ENCODE assay signal across 15 cellular contexts in the genomic region with DNA sequence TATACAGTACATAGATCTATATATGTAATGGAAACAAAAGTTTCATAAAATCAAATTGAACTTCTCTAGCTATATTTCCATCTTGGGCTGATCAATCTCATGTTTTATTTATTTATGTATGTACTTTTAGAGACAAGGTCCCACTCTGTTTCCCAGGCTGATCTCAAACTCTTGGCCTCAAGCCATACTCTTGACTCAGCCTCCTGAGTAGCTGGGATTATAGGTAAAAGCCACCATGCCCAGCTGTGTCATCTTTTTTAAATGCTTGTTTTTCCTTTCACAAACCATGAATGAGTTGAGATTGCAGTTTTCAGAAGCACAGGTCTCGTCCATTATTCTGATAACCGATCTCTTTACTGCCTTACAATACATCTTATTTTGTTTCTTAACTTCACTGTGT.
DNase-seq lines count a peak whose midpoint lies in the region; ATAC-seq and TF ChIP-seq lines count a peak whose summit lies in the region.
"Had no signal": no experiment of that assay in that cellular context is flagged by ENCODE, and none has a peak within 500 bp of the region (broad histone marks: within the 10 kb centered on the region; RNA-seq: fewer than 3 reads in every experiment).

No MANE protein-coding gene starts in this region.

- peaks cover 69% of the 10 kb centered on the region for H3K4me1 Mint-ChIP-seq in HFFc6 (ENCODE audit: low read depth)
- H3K4me1 Mint-ChIP-seq: CD14-positive monocyte; naive thymus-derived CD8-positive, alpha-beta T cell had no signal

- H3K4me3 Mint-ChIP-seq in HFFc6: no peak overlapping the region
- H3K4me3 Mint-ChIP-seq: CD14-positive monocyte; naive thymus-derived CD8-positive, alpha-beta T cell had no signal

- H3K27me3 ChIP-seq in esophagus muscularis mucosa (no peaks in the 10 kb centered on the region), aorta (ENCODE audit: control insufficient read depth in 1 of 2, insufficient read depth in 2 of 2, low read length in 1 of 2) (no peaks in the 10 kb centered on the region)
- H3K27me3 ChIP-seq: left lung, thyroid gland had no signal

- no peaks in the 10 kb centered on the region for H3K27me3 Mint-ChIP-seq in HFFc6 (ENCODE audit: insufficient read depth)

- DNase-seq in HFFc6 (peak; percentile 59), RPMI8226 (peak; percentile 5), esophagus muscularis mucosa (ENCODE audit: extremely low spot score) (no peak), retinal pigment epithelial cell (ENCODE audit: low read depth) (peak; percentile 77), GOT3 (lab: John Stamatoyannopoulos, UW) (no peak), aorta (no peak), GM19238 (ENCODE audit: insufficient read length, low spot score) (no peak), DMS79 treated with DMSO at 0.1 percent for 48 hours (lab: John Stamatoyannopoulos, UW) (no peak)
- DNase-seq: hippocampal formation; left lung; naive thymus-derived CD8-positive, alpha-beta T cell; stimulated activated CD8-positive, alpha-beta memory T cell treated with anti-CD3 and anti-CD28 coated beads, Interleukin-4, amount 100 ng/mL, for 48 hours; thyroid gland had no signal

- H3K9me3 ChIP-seq in esophagus muscularis mucosa: no peaks in the 10 kb centered on the region
- no peaks in the 10 kb centered on the region for H3K9me3 ChIP-seq in aorta (ENCODE audit: control insufficient read depth, low read length)
- H3K9me3 ChIP-seq: left lung, thyroid gland had no signal

- H3K9me3 Mint-ChIP-seq in HFFc6: no peaks in the 10 kb centered on the region
- H3K9me3 Mint-ChIP-seq: naive thymus-derived CD8-positive, alpha-beta T cell had no signal

- H3K27ac ChIP-seq in esophagus muscularis mucosa (replicated peaks in 1 of 4) (peak overlapping the region; percentile 76 to 83 (median 78)), aorta (ENCODE audit: low read depth in 1 of 2, low read length in 2 of 2) (peak overlapping the region in 1 of 2 donors; percentile 22)
- H3K27ac ChIP-seq: left lung, thyroid gland, VCaP had no signal

- H3K4me1 ChIP-seq in esophagus muscularis mucosa (peaks cover 4 to 66% (median 55%) of the 10 kb centered on the region in 4 donors), aorta (ENCODE audit: control insufficient read depth in 1 of 2, insufficient read depth in 2 of 2, low read length in 2 of 2) (peaks cover 6 to 11% of the 10 kb centered on the region in 2 donors)
- H3K4me1 ChIP-seq: left lung had no signal

- H3K36me3 ChIP-seq in esophagus muscularis mucosa (no peaks in the 10 kb centered on the region), aorta (ENCODE audit: control insufficient read depth in 1 of 2, insufficient read depth in 2 of 2, low read length in 1 of 2) (no peaks in the 10 kb centered on the region)
- H3K36me3 ChIP-seq: left lung, thyroid gland had no signal

- no peak for TF ChIP-seq EP300 in esophagus muscularis mucosa (IDR thresholded peaks at IDR 0.05)

- WGBS in esophagus muscularis mucosa: 74% methylated on average over 2 of the region's 2 CpGs
- WGBS in aorta, 2 donors: 59 to 66% methylated on average over 2 of the region's 2 CpGs

- H3K4me3 ChIP-seq in esophagus muscularis mucosa: no peak overlapping the region
- H3K4me3 ChIP-seq in retinal pigment epithelial cell (ENCODE audit: low read length): no peak overlapping the region
- no peak overlapping the region for H3K4me3 ChIP-seq in aorta (ENCODE audit: low read length in 2 of 2)
- H3K4me3 ChIP-seq: left lung, thyroid gland had no signal

- peak overlapping the region; percentile 53 for H3K27ac Mint-ChIP-seq in HFFc6
- H3K27ac Mint-ChIP-seq: CD14-positive monocyte; naive thymus-derived CD8-positive, alpha-beta T cell had no signal

- TF ChIP-seq CTCF in HFFc6 (IDR thresholded peaks at IDR 0.05) (no peak), esophagus muscularis mucosa (IDR thresholded peaks at IDR 0.05) (no peak), retinal pigment epithelial cell (conservative IDR thresholded peaks at IDR 0.05; ENCODE audit: low read depth, low read length) (no peak)

- ATAC-seq in aorta (ENCODE audit: low FRiP score): no peak
- ATAC-seq: left lung; naive thymus-derived CD8-positive, alpha-beta T cell had no signal

- intact Hi-C loops in esophagus muscularis mucosa (cut with DNase I): no loop called here
- intact Hi-C loops in aorta (cut with DNase I): loop anchor here (5.0 kb wide), 2 partner anchors 39 to 54 kb away; no protein-coding TSS in a partner anchor

- TF ChIP-seq POLR2A in esophagus muscularis mucosa (IDR thresholded peaks at IDR 0.05; ENCODE audit: low read depth): no peak

- H3K36me3 Mint-ChIP-seq in HFFc6 (ENCODE audit: low read depth): peaks cover 14% of the 10 kb centered on the region
- H3K36me3 Mint-ChIP-seq: CD14-positive monocyte; naive thymus-derived CD8-positive, alpha-beta T cell had no signal

Comparison
In these comparisons a context has a peak if more than half of its experiments do, and no peak if none do; other contexts are left out.
1. DNase-seq: peak in HFFc6 (single experiment), RPMI8226 (single experiment) and retinal pigment epithelial cell (single experiment); none in esophagus muscularis mucosa (single experiment), GOT3 (single experiment), aorta (0 of 2), GM19238 (single experiment) and DMS79 treated with DMSO at 0.1 percent for 48 hours (single experiment).